Comparison of ENCODE assay signal across 12 cellular contexts in the genomic region with DNA sequence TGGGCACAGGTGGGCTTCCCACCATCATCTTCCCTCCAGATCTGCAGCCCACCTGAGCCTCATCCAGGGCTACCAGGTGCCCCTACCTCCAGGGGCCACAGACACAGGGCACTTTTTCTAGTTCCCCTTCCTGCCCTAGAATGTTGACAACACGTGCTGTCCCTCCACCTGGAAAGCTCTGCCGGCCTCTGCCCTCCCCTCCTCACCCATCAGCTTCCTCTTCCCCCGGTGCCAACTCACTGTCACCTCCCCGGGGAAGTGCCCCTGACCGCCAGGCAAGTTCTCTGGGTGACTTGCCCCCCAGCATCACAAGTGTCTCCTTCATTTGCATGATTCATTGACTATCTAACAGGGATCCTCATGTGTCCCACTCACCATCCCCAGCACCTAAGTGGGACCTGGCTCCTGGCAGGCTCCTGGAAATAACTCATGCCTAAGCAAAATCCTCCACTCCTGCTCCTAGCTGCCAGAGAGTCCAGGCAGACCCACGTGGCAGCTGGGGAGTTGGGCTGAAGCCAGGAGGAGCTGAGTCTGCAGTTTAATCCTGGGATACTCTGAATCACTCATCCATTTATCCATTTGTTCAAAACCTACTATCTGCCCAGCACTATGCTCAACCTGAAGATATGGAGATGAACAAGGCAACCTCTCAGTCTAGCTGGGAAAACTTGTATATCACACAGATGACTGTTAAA.
A peak's percentile ranks its signal among the peaks of the same experiment; 100 is the strongest.
DNase-seq lines count a peak whose midpoint lies in the region; ATAC-seq and TF ChIP-seq lines count a peak whose summit lies in the region.
"Had no signal": no experiment of that assay in that cellular context is flagged by ENCODE, and none has a peak within 500 bp of the region (broad histone marks: within the 10 kb centered on the region; RNA-seq: fewer than 3 reads in every experiment).

No MANE protein-coding gene starts in this region.

- H3K27me3 ChIP-seq in A673 (replicated peaks; ENCODE audit: insufficient read depth, low read depth, low read length, poor library complexity): peaks cover 52% of the 10 kb centered on the region
- H3K27me3 ChIP-seq: ovary had no signal

- intact Hi-C loops in A673 (cut with micrococcal nuclease; ENCODE audit: unreplicated experiment): no loop called here

- CTCF ChIA-PET in A673 (lab: Charles Lee): no interaction called here

- POLR2A ChIA-PET in A673 (lab: Charles Lee; ENCODE audit: low non-redundant PET): no interaction called here

- ATAC-seq in GM18907 (IDR thresholded peaks at IDR 0.05; ENCODE audit: unreplicated experiment) (no peak), GM19397 (IDR thresholded peaks at IDR 0.05; ENCODE audit: unreplicated experiment) (no peak), GM19351 (IDR thresholded peaks at IDR 0.05; ENCODE audit: unreplicated experiment) (no peak)

- DNase-seq in A673 (ENCODE audit: low spot score): peak; percentile 40
- DNase-seq in HT1080 (ENCODE audit: low read depth): peak; percentile 50
- peak; percentile 63 for DNase-seq in dedifferentiated amniotic fluid mesenchymal stem cell (ENCODE audit: extremely low spot score)
- peak; percentile 17 for DNase-seq in medulla oblongata (ENCODE audit: extremely low spot score)
- DNase-seq in NCI-H2081 (lab: John Stamatoyannopoulos, UW): no peak
- DNase-seq: activated T-cell treated with anti-CD3 and anti-CD28 coated beads, Interleukin-2, amount 50 U/mL, for 1 hour; BE2C; NCI-H526 had no signal

- TF ChIP-seq CTCF in A673 (conservative IDR thresholded peaks at IDR 0.05; ENCODE audit: low read depth, low read length): no peak

- no peaks in the 10 kb centered on the region for H3K36me3 ChIP-seq in A673 (ENCODE audit: insufficient read depth, low read length, poor library complexity, severe bottlenecking)
- H3K36me3 ChIP-seq: BE2C, ovary had no signal

- BruUV-seq in A673 (replicated peaks; lab: Mats Ljungman, UMichigan): no TSS peak

- H3K9me3 ChIP-seq in A673 (ENCODE audit: low read depth, low read length, poor library complexity, severe bottlenecking): no peaks in the 10 kb centered on the region
- H3K9me3 ChIP-seq: BE2C, ovary had no signal

- no peaks in the 10 kb centered on the region for H3K4me1 ChIP-seq in A673 (ENCODE audit: insufficient read depth, low read length, poor library complexity, severe bottlenecking)
- H3K4me1 ChIP-seq: BE2C had no signal

- H3K27ac ChIP-seq in A673 (ENCODE audit: low read depth, low read length, poor library complexity, severe bottlenecking): no peak overlapping the region
- H3K27ac ChIP-seq: ovary had no signal

- H3K4me3 ChIP-seq in A673 (ENCODE audit: low read depth, low read length, poor library complexity, severe bottlenecking): no peak overlapping the region
- H3K4me3 ChIP-seq: ovary had no signal

Comparison
In these comparisons a context has a peak if more than half of its experiments do, and no peak if none do; other contexts are left out.
1. DNase-seq: peak in A673 (single experiment), HT1080 (single experiment), dedifferentiated amniotic fluid mesenchymal stem cell (single experiment) and medulla oblongata (single experiment); none in NCI-H2081 (0 of 2).